In the genomic region with DNA sequence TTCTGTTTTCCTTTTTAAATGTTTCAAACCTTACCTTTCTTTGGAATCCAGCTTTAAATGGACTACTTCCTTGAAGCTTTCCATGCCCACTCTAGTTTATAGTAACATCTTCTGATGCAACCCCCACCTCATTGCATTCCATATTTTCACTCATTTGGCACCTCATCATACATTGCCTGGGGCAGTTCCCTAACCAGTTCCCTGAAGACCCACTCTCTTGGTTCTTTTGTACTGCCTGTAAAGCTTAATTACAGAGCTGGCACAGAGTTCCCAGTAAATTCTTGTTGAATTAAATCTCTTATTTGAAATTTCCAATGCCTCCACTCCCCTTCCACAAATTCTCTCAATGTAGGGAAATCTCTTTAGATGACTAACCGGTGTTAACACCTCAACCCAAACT, we compare ENCODE assay signal across 14 cellular contexts.
DNase-seq lines count a peak whose midpoint lies in the region; ATAC-seq, FAIRE-seq and TF ChIP-seq lines count a peak whose summit lies in the region.
"Had no signal": no experiment of that assay in that cellular context is flagged by ENCODE, and none has a peak within 500 bp of the region (broad histone marks: within the 10 kb centered on the region; RNA-seq: fewer than 3 reads in every experiment).

No MANE protein-coding gene starts in this region.

- no peaks in the 10 kb centered on the region for H3K36me3 ChIP-seq in pancreas
- H3K36me3 ChIP-seq: cardiac muscle cell had no signal

- H3K4me3 ChIP-seq in right cardiac atrium (ENCODE audit: low read length) (no peak overlapping the region), pancreas (no peak overlapping the region)
- H3K4me3 ChIP-seq: cardiac muscle cell had no signal

- intact Hi-C loops in right cardiac atrium (cut with DNase I) = no loop called here
- intact Hi-C loops in left cardiac atrium (cut with DNase I) = loop anchor here in 1 of 2 donors (10.0 kb wide), 1 partner anchor 89 kb away; no protein-coding TSS in a partner anchor
- intact Hi-C loops in pancreas (cut with DNase I) = no loop called here
- intact Hi-C loops in posterior cingulate gyrus (cut with DNase I) = no loop called here

- peak overlapping the region; percentile 43 for H3K27ac ChIP-seq in right cardiac atrium (ENCODE audit: low read length)
- peak overlapping the region; percentile 41 for H3K27ac ChIP-seq in caudate nucleus (ENCODE audit: low read depth, low read length)
- peak overlapping the region in 3 of 4 donors; percentile 44 to 95 (median 88) for H3K27ac ChIP-seq in pancreas
- H3K27ac ChIP-seq: cardiac muscle cell had no signal

- DNase-seq in right cardiac atrium = no peak
- DNase-seq in left cardiac atrium = no peak
- no peak for DNase-seq in caudate nucleus (lab: John Stamatoyannopoulos, UW)
- no peak for DNase-seq in pancreas
- no peak for DNase-seq in HCEC 1CT
- DNase-seq in cerebellum (ENCODE audit: low spot score) = no peak
- DNase-seq in posterior cingulate gyrus = no peak
- DNase-seq: activated CD4-positive, alpha-beta T cell treated with anti-CD3 and anti-CD28 coated beads, Interleukin-2, amount 50 U/mL, for 4 hours; nucleus accumbens; stimulated activated CD8-positive, alpha-beta memory T cell treated with anti-CD3 and anti-CD28 coated beads, Interleukin-4, amount 100 ng/mL, for 48 hours; T-helper 9 cell had no signal

- H3K27me3 ChIP-seq in right cardiac atrium (ENCODE audit: control insufficient read depth, insufficient read depth) (no peaks in the 10 kb centered on the region), pancreas (no peaks in the 10 kb centered on the region)
- H3K27me3 ChIP-seq: cardiac muscle cell had no signal

- no peak for FAIRE-seq in pancreas (lab: Jason Lieb, UNC)
- FAIRE-seq: RCC 7860 had no signal

- no peak for TF ChIP-seq CTCF in pancreas (IDR thresholded peaks at IDR 0.05)

- WGBS in right cardiac atrium = 65% methylated on average over 1 of the region's 1 CpG
- 86 to 90% methylated on average over 1 of the region's 1 CpG for WGBS in pancreas, 2 donors

- ATAC-seq in right cardiac atrium = peak in 1 of 2 donors; percentile 20
- ATAC-seq in left cardiac atrium = no peak
- no peak for ATAC-seq in pancreas
- ATAC-seq in HG03039 (IDR thresholded peaks at IDR 0.05; ENCODE audit: unreplicated experiment) = no peak

- H3K4me1 ChIP-seq in right cardiac atrium (ENCODE audit: control insufficient read depth, insufficient read depth, low read length) = peaks cover 16% of the 10 kb centered on the region
- H3K4me1 ChIP-seq in pancreas = peaks cover 0 to 76% (median 25%) of the 10 kb centered on the region in 3 donors

- H3K9me3 ChIP-seq in right cardiac atrium (ENCODE audit: control insufficient read depth, low read length) (no peaks in the 10 kb centered on the region), pancreas (no peaks in the 10 kb centered on the region)
